Comparison of ENCODE assay signal across 21 cellular contexts in the genomic region with DNA sequence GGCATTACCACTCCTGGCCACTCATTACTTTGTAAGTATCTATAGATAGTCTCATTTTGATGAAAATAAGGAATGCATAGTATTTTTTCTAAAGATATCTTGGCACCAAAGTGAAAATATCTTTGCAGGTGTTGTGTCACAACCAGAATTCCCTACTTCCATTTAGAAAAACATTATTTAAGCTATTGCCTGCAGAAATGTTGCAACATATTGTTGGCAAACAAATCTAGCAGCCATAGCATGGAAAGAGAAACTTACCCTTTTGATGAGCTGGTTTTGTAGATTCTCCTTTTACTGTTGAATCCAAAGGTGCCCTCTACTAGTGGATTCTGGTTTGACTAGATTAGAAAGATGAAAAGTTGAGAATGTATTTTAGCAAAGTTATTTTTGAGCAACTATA.
A peak's percentile ranks its signal among the peaks of the same experiment; 100 is the strongest.
DNase-seq lines count a peak whose midpoint lies in the region; ATAC-seq and TF ChIP-seq lines count a peak whose summit lies in the region.
"Had no signal": no experiment of that assay in that cellular context is flagged by ENCODE, and none has a peak within 500 bp of the region (broad histone marks: within the 10 kb centered on the region; RNA-seq: fewer than 3 reads in every experiment).

No MANE protein-coding gene starts in this region.

- TF ChIP-seq CTCF in PC-9 (conservative IDR thresholded peaks at IDR 0.05): no peak
- TF ChIP-seq CTCF in liver (IDR thresholded peaks at IDR 0.05; ENCODE audit: low read depth, low read length, missing input control): no peak
- no peak for TF ChIP-seq CTCF in omental fat pad (IDR thresholded peaks at IDR 0.05)
- no peak for TF ChIP-seq CTCF in testis (IDR thresholded peaks at IDR 0.05)

- H3K4me1 ChIP-seq in PC-9 (replicated peaks; ENCODE audit: insufficient read depth): peaks cover 16% of the 10 kb centered on the region; the same call in 1 of the 2 replicates
- H3K4me1 ChIP-seq in liver (ENCODE audit: control insufficient read depth in 4 of 4, insufficient read depth in 4 of 4, low read length in 3 of 4): no peaks in the 10 kb centered on the region
- no peaks in the 10 kb centered on the region for H3K4me1 ChIP-seq in testis
- H3K4me1 ChIP-seq: adrenal gland, pancreas, upper lobe of right lung had no signal

- no peak overlapping the region for H3K27ac ChIP-seq in PC-9
- H3K27ac ChIP-seq in liver (ENCODE audit: low read depth in 1 of 2, low read length in 2 of 2): no peak overlapping the region
- no peak overlapping the region for H3K27ac ChIP-seq in testis
- H3K27ac ChIP-seq: adrenal gland, C4-2B, pancreas, upper lobe of right lung had no signal

- peak overlapping the region; percentile 29 for H3K4me2 ChIP-seq in PC-9

- TF ChIP-seq RAD21 in liver (IDR thresholded peaks at IDR 0.05): no peak

- no peak overlapping the region for H3K9ac ChIP-seq in liver (ENCODE audit: low read depth in 1 of 2, low read length in 2 of 2)

- H3K4me3 ChIP-seq in PC-9 (no peak overlapping the region), liver (ENCODE audit: low read depth in 1 of 3, low read length in 3 of 3) (no peak overlapping the region), testis (no peak overlapping the region)
- H3K4me3 ChIP-seq: adrenal gland, pancreas, upper lobe of right lung had no signal

- no peak for TF ChIP-seq POLR2A in testis (IDR thresholded peaks at IDR 0.05)

- H3K79me2 ChIP-seq in PC-9 (ENCODE audit: low read depth): no peaks in the 10 kb centered on the region

- no TSS peak for BruUV-seq in PC-9 (replicated peaks; lab: Mats Ljungman, UMichigan)

- H3K27me3 ChIP-seq in PC-9 (ENCODE audit: insufficient read depth, low read depth) (no peaks in the 10 kb centered on the region), liver (ENCODE audit: control insufficient read depth in 4 of 4, insufficient read depth in 4 of 4, low read length in 3 of 4) (no peaks in the 10 kb centered on the region), testis (no peaks in the 10 kb centered on the region)
- H3K27me3 ChIP-seq: adrenal gland, pancreas, upper lobe of right lung had no signal

- CTCF ChIA-PET in PC-9 (lab: Charles Lee): no interaction called here

- no peaks in the 10 kb centered on the region for H3K9me2 ChIP-seq in PC-9 (ENCODE audit: insufficient read depth)

- no peak overlapping the region; the same call in 1 of the 2 replicates for H2AFZ ChIP-seq in PC-9

- POLR2A ChIA-PET in PC-9 (lab: Charles Lee; ENCODE audit: unreplicated experiment): interaction anchor here (0.6 kb wide), 1 partner anchor 181 kb away, joined by 5 read pairs; no protein-coding TSS in a partner anchor

- ATAC-seq in esophagus mucosa (peak; percentile 49), omental fat pad (ENCODE audit: low FRiP score) (no peak)
- ATAC-seq: naive thymus-derived CD4-positive, alpha-beta T cell; pancreas; right cardiac atrium had no signal

- H4K20me1 ChIP-seq in PC-9 (ENCODE audit: insufficient read depth): no peaks in the 10 kb centered on the region

- H3K36me3 ChIP-seq in PC-9 (ENCODE audit: low read depth) (no peaks in the 10 kb centered on the region), liver (ENCODE audit: control insufficient read depth in 4 of 4, insufficient read depth in 3 of 4, low read depth in 1 of 4, low read length in 3 of 4) (no peaks in the 10 kb centered on the region), testis (ENCODE audit: low read depth, missing control alignments) (no peaks in the 10 kb centered on the region)
- H3K36me3 ChIP-seq: adrenal gland, pancreas, upper lobe of right lung had no signal

- H3F3A ChIP-seq in PC-9 (ENCODE audit: insufficient read depth, low read depth): peaks cover 7% of the 10 kb centered on the region; the same call in 1 of the 2 replicates

- DNase-seq in HPDE6-E6E7 (ENCODE audit: extremely low spot score) (peak; percentile 14), PC-9 (peak in 1 of 2 experiments; percentile 42), activated T-cell treated with anti-CD3 and anti-CD28 coated beads for 4 hours (no peak), omental fat pad (ENCODE audit: low spot score) (no peak), testis (no peak)
- DNase-seq in stimulated activated CD4-positive, alpha-beta T cell treated with anti-CD3 and anti-CD28 coated beads, Interleukin-4, amount 100 ng/mL, for 1 hour: no peak
- DNase-seq: activated CD4-positive, alpha-beta memory T cell treated with anti-CD3 and anti-CD28 coated beads, Interleukin-2, amount 10 ng/mL, durations not matched to agents 7 days and 5 days; activated CD4-positive, CD25-positive, alpha-beta regulatory T cell; activated gamma-delta T cell treated with Interleukin-2 at 50 U/mL for 16 hours; adrenal gland; naive thymus-derived CD4-positive, alpha-beta T cell; NCI-H1417; NCI-H510A treated with DMSO at 0.1 percent for 48 hours; pancreas; right cardiac atrium; Right ventricle myocardium superior; SW 1271; upper lobe of right lung had no signal

- intact Hi-C loops in PC-9 (cut with micrococcal nuclease; ENCODE audit: unreplicated experiment) (no loop called here), testis (cut with DNase I; ENCODE audit: low total_unique reads) (no loop called here)

- H3K9me3 ChIP-seq in PC-9 (ENCODE audit: insufficient read depth, low read depth) (no peaks in the 10 kb centered on the region; the same call in 1 of the 2 replicates), liver (ENCODE audit: control insufficient read depth in 4 of 4, low read length in 3 of 4) (no peaks in the 10 kb centered on the region), testis (no peaks in the 10 kb centered on the region)
- H3K9me3 ChIP-seq: adrenal gland, pancreas, upper lobe of right lung had no signal

TF ChIP-seq in liver, 16 proteins besides CTCF, POLR2A, EP300 and RAD21:
- TF ChIP-seq GABPA (IDR thresholded peaks at IDR 0.05 in 1 of 2, conservative IDR thresholded peaks at IDR 0.05 in 1 of 2) (peak in 1 of 2 donors; percentile 26), RXRA (IDR thresholded peaks at IDR 0.05) (peak in 1 of 2 donors; percentile 11), HNF4A (conservative IDR thresholded peaks at IDR 0.05) (peak in 1 of 2 donors; percentile 7), ZBTB33 (IDR thresholded peaks at IDR 0.05) (no peak), EGR1 (IDR thresholded peaks at IDR 0.05; ENCODE audit: low read depth in 2 of 2) (no peak), JUND (IDR thresholded peaks at IDR 0.05) (no peak), REST (IDR thresholded peaks at IDR 0.05) (no peak), FOXA1 (IDR thresholded peaks at IDR 0.05) (no peak), YY1 (IDR thresholded peaks at IDR 0.05) (peak; percentile 57)
- TF ChIP-seq, protein P1, sequence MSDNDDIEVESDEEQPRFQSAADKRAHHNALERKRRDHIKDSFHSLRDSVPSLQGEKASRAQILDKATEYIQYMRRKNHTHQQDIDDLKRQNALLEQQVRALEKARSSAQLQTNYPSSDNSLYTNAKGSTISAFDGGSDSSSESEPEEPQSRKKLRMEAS (IDR thresholded peaks at IDR 0.05): no peak
- TF ChIP-seq, protein P2, sequence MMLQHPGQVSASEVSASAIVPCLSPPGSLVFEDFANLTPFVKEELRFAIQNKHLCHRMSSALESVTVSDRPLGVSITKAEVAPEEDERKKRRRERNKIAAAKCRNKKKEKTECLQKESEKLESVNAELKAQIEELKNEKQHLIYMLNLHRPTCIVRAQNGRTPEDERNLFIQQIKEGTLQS (IDR thresholded peaks at IDR 0.05): no peak
